ENCODE assay signal across 5 cellular contexts in genomic region chr3:37233569-37233968, GRCh38. TPM values are rescaled to one million over a fixed set of nuclear protein-coding genes. Genes with fewer than 3 reads are reported as not detected.
DNase-seq lines count a peak whose midpoint lies in the region; ATAC-seq and TF ChIP-seq lines count a peak whose summit lies in the region.
"Not testable (repeated sequence)": the region's sequence is repeated elsewhere in the genome, so short reads cannot be mapped to it uniquely, and the experiment has no call there.

No MANE protein-coding gene starts in this region.

- not testable (repeated sequence) for H3K9me3 ChIP-seq in HEK293 (ENCODE audit: control insufficient read depth, insufficient read depth, low read depth, low read length); T-helper 17 cell (ENCODE audit: control insufficient read depth, low read length, poor library complexity, severe bottlenecking); endodermal cell (ENCODE audit: control insufficient read depth, low read length)

- not testable (repeated sequence) for H3K27me3 ChIP-seq in endodermal cell (ENCODE audit: control insufficient read depth, insufficient read depth, low read length, poor library complexity, severe bottlenecking); mesendoderm (ENCODE audit: insufficient read depth, low read length, poor library complexity)

- not testable (repeated sequence) for H3K79me2 ChIP-seq in mesendoderm (ENCODE audit: control insufficient read depth, insufficient read depth, low read length)

- not testable (repeated sequence) for H3K27me3 Mint-ChIP-seq in T-helper 17 cell; endodermal cell (ENCODE audit: insufficient read depth); neural crest cell (ENCODE audit: low read depth)

- not testable (repeated sequence) for H3K27ac Mint-ChIP-seq in T-helper 17 cell
- H3K27ac Mint-ChIP-seq in endodermal cell (peak overlapping the region; percentile 70), neural crest cell (ENCODE audit: unreplicated experiment) (peak overlapping the region; percentile 70)

- not testable (repeated sequence) for H3K36me3 ChIP-seq in HEK293 (ENCODE audit: control insufficient read depth in 2 of 2, insufficient read depth in 1 of 2, low read length in 2 of 2); endodermal cell (ENCODE audit: control insufficient read depth, insufficient read depth, low read length); mesendoderm (ENCODE audit: control insufficient read depth, insufficient read depth, low read length)

- H3K4ac ChIP-seq in mesendoderm (ENCODE audit: low read depth, low read length): not testable (repeated sequence)

- not testable (repeated sequence) for H3K36me3 Mint-ChIP-seq in T-helper 17 cell (ENCODE audit: low read depth); endodermal cell (ENCODE audit: low read depth); neural crest cell (ENCODE audit: low read depth)

- not testable (repeated sequence) for DNase-seq in T-helper 17 cell; endodermal cell; neural crest cell (ENCODE audit: low read depth, low spot score)
- DNase-seq in mesendoderm: peak; percentile 2

- H3K4me1 Mint-ChIP-seq in T-helper 17 cell, neural crest cell: not testable (repeated sequence)
- H3K4me1 Mint-ChIP-seq in endodermal cell: peaks cover 20% of the 10 kb centered on the region

- POLR2A ChIA-PET in HEK293 (lab: Yijun Ruan, JAX): not testable (repeated sequence)

- CTCF ChIA-PET in HEK293 (lab: Yijun Ruan, JAX): not testable (repeated sequence)

- H3K4me1 ChIP-seq in HEK293 (ENCODE audit: control insufficient read depth, insufficient read depth, low read length); endodermal cell (ENCODE audit: control insufficient read depth, insufficient read depth, low read length); mesendoderm (ENCODE audit: control insufficient read depth, low read depth, low read length): not testable (repeated sequence)

- not testable (repeated sequence) for H2BK15ac ChIP-seq in mesendoderm (replicated peaks; ENCODE audit: low read depth)

- not testable (repeated sequence) for H3K27ac ChIP-seq in HEK293 (ENCODE audit: extremely low read depth, low read depth, low read length); endodermal cell (ENCODE audit: low read depth, low read length); mesendoderm (ENCODE audit: low read depth, low read length)

- not testable (repeated sequence) for H3K18ac ChIP-seq in mesendoderm (ENCODE audit: low read length)

- H3K56ac ChIP-seq in mesendoderm (ENCODE audit: low read length): not testable (repeated sequence)

- H3K79me1 ChIP-seq in mesendoderm (ENCODE audit: low read length): not testable (repeated sequence)

- H4K8ac ChIP-seq in mesendoderm (ENCODE audit: low read depth, low read length): not testable (repeated sequence)

- 60 to 90% methylated on average over 1 to 4 of the region's 4 CpGs for WGBS in endodermal cell (ENCODE audit: insufficient coverage in 1 of 2, insufficient read length in 1 of 2), 2 experiments
- WGBS in mesendoderm (ENCODE audit: extremely low coverage, insufficient coverage, low lambda C conversion rate): no CpG with 5 or more reads among the region's 4 CpGs

- not testable (repeated sequence) for H3K23ac ChIP-seq in mesendoderm (ENCODE audit: low read length)

- not testable (repeated sequence) for H2BK5ac ChIP-seq in mesendoderm (ENCODE audit: low read length)

- not testable (repeated sequence) for ATAC-seq in T-helper 17 cell

- TF ChIP-seq CTCF in HEK293 (tag by site-specific recombination; IDR thresholded peaks at IDR 0.05); endodermal cell (conservative IDR thresholded peaks at IDR 0.05); neural crest cell (conservative IDR thresholded peaks at IDR 0.05): not testable (repeated sequence)

- H4K5ac ChIP-seq in mesendoderm (ENCODE audit: low read length): not testable (repeated sequence)

- H3K4me3 Mint-ChIP-seq in T-helper 17 cell: peak overlapping the region; percentile 59
- H3K4me3 Mint-ChIP-seq in endodermal cell, neural crest cell: not testable (repeated sequence)

- not testable (repeated sequence) for H3K9ac ChIP-seq in endodermal cell (ENCODE audit: extremely low read depth, low read length, poor library complexity, severe bottlenecking); mesendoderm (ENCODE audit: low read length)

- H3K4me3 ChIP-seq in HEK293 (ENCODE audit: low read depth, low read length); endodermal cell (ENCODE audit: low read length); mesendoderm (ENCODE audit: low read length): not testable (repeated sequence)

- not testable (repeated sequence) for H3K4me2 ChIP-seq in mesendoderm (ENCODE audit: low read length)

- H2BK120ac ChIP-seq in mesendoderm (ENCODE audit: low read depth, low read length): not testable (repeated sequence)

- H3K9me3 Mint-ChIP-seq in endodermal cell: peaks cover 17% of the 10 kb centered on the region
- H3K9me3 Mint-ChIP-seq in neural crest cell: not testable (repeated sequence)

- H2AK5ac ChIP-seq in mesendoderm (ENCODE audit: low read length): not testable (repeated sequence)

TF ChIP-seq in HEK293, 187 proteins besides CTCF, POLR2A, EP300 and RAD21:
- TF ChIP-seq FEZF1 (tag by site-specific recombination; IDR thresholded peaks at IDR 0.05) (peak; percentile 55), ZIC2 (tag by site-specific recombination; IDR thresholded peaks at IDR 0.05) (peak; percentile 26; the same call in 1 of the 2 replicates)

RNA-seq across cellular contexts. Expression of gene GOLGA4, which starts 9.5 kb away (rescaled TPM):
- total RNA-seq in T-helper 17 cell (10 to 100 TPM; 62.4 to 66.5 TPM), endodermal cell (10 to 100 TPM; 57.0 to 79.6 TPM), neural crest cell (39.0 and 44.0 TPM in 2 replicates)
- polyA plus RNA-seq in endodermal cell (2013, experiment 1 of 2): 43.6 TPM
- polyA plus RNA-seq in endodermal cell (2013, experiment 2 of 2): 47.7 TPM
- polyA plus RNA-seq in mesendoderm (2013, experiment 1 of 2): 35.5 TPM
- polyA plus RNA-seq in mesendoderm (2013, experiment 2 of 2): 37.2 TPM

RNA-seq across cellular contexts. Expression of gene LRRFIP2, which starts 59.2 kb away (rescaled TPM):
- total RNA-seq in T-helper 17 cell (10 to 100 TPM; 45.4 to 51.6 TPM), endodermal cell (10 to 100 TPM; 32.6 to 34.6 TPM), neural crest cell (37.2 and 39.1 TPM in 2 replicates)
- polyA plus RNA-seq in endodermal cell (2013, experiment 1 of 2): 31.6 TPM
- polyA plus RNA-seq in endodermal cell (2013, experiment 2 of 2): 26.5 TPM
- 26.5 TPM for polyA plus RNA-seq in mesendoderm (2013, experiment 1 of 2)
- polyA plus RNA-seq in mesendoderm (2013, experiment 2 of 2): 27.9 TPM
